ENCODE assay signal across 9 cellular contexts in genomic region chr18:40570615-40571014, GRCh38.
"Had no signal": no experiment of that assay in that cellular context is flagged by ENCODE, and none has a peak within 500 bp of the region (broad histone marks: within the 10 kb centered on the region; RNA-seq: fewer than 3 reads in every experiment).

No MANE protein-coding gene starts in this region.

- H3K9me3 Mint-ChIP-seq: GM23338, H9 had no signal

- DNase-seq: H9, HCEC 1CT, IMR-90, KG1 had no signal

- H3K4me3 Mint-ChIP-seq: GM23338, H9 had no signal

- FAIRE-seq: H1, H54, HTR-8/SVneo, K562 had no signal

- H3K4me3 ChIP-seq: GM23338, K562 had no signal

- H2AFZ ChIP-seq: GM23338 had no signal

- H3K4me2 ChIP-seq: GM23338 had no signal

- H3K27ac Mint-ChIP-seq: H9 had no signal

- ATAC-seq: GM23338, K562 had no signal
